20 cellular contexts compared by ENCODE assay signal in genomic region chr15:42820811-42821210, GRCh38.
DNase-seq lines count a peak whose midpoint lies in the region; ATAC-seq and TF ChIP-seq lines count a peak whose summit lies in the region.
"Had no signal": no experiment of that assay in that cellular context is flagged by ENCODE, and none has a peak within 500 bp of the region (broad histone marks: within the 10 kb centered on the region; RNA-seq: fewer than 3 reads in every experiment).

No MANE protein-coding gene starts in this region.

- POLR2A ChIA-PET in HEK293T (lab: Yijun Ruan, JAX), result no interaction called here

- H3K36me3 Mint-ChIP-seq in activated naive CD4-positive, alpha-beta T cell treated with anti-CD3 and anti-CD28 coated beads, Interleukin-2, amount 50 U/mL, for 72 hours, result no peaks in the 10 kb centered on the region
- peaks cover 8% of the 10 kb centered on the region for H3K36me3 Mint-ChIP-seq in T-helper 17 cell (ENCODE audit: low read depth)
- H3K36me3 Mint-ChIP-seq in effector memory CD8-positive, alpha-beta T cell (ENCODE audit: insufficient read depth), result peaks cover 26% of the 10 kb centered on the region

- no peak for DNase-seq in activated naive CD4-positive, alpha-beta T cell treated with anti-CD3 and anti-CD28 coated beads, Interleukin-2, amount 50 U/mL, for 72 hours (ENCODE audit: low spot score in 2 of 2)
- no peak for DNase-seq in activated naive CD4-positive, alpha-beta T cell treated with Interleukin-2 at 50 U/mL for 16 hours
- DNase-seq in T-helper 17 cell, result no peak
- DNase-seq in effector memory CD8-positive, alpha-beta T cell, result no peak
- no peak for DNase-seq in NCI-H2081 treated with DMSO at 0.1 percent for 48 hours (lab: John Stamatoyannopoulos, UW)
- no peak for DNase-seq in HEK293T (ENCODE audit: extremely low spot score)
- DNase-seq: CD4-positive, CD25-positive, alpha-beta regulatory T cell; KG1; MG63; NCI-H1092 treated with DMSO at 0.1 percent for 48 hours; NCI-H1436; NCI-H187 treated with DMSO at 0.1 percent for 48 hours; NCI-H446; NCI-H524 treated with DMSO at 0.1 percent for 48 hours; NCI-H774; Right ventricle myocardium superior; RPMI8226 had no signal

- H3K9me3 ChIP-seq in T-helper 17 cell (ENCODE audit: control insufficient read depth, low read length, poor library complexity, severe bottlenecking), result no peaks in the 10 kb centered on the region
- H3K9me3 ChIP-seq: BLaER1, MG63 had no signal

- CTCF ChIA-PET in HEK293T (lab: Yijun Ruan, JAX), result no interaction called here

- peaks cover 2% of the 10 kb centered on the region for H3K4me1 Mint-ChIP-seq in T-helper 17 cell
- H3K4me1 Mint-ChIP-seq in effector memory CD8-positive, alpha-beta T cell (ENCODE audit: low read depth in 2 of 2), result no peaks in the 10 kb centered on the region
- H3K4me1 Mint-ChIP-seq: CD4-positive, CD25-positive, alpha-beta regulatory T cell had no signal

- H3K4me3 Mint-ChIP-seq in T-helper 17 cell, result no peak overlapping the region
- no peak overlapping the region for H3K4me3 Mint-ChIP-seq in effector memory CD8-positive, alpha-beta T cell
- H3K4me3 Mint-ChIP-seq: CD4-positive, CD25-positive, alpha-beta regulatory T cell had no signal

- no peaks in the 10 kb centered on the region for H3K9me3 Mint-ChIP-seq in activated naive CD4-positive, alpha-beta T cell treated with anti-CD3 and anti-CD28 coated beads, Interleukin-2, amount 50 U/mL, for 72 hours
- no peaks in the 10 kb centered on the region for H3K9me3 Mint-ChIP-seq in effector memory CD8-positive, alpha-beta T cell

- peak overlapping the region; percentile 24 to 25 for H3K27ac Mint-ChIP-seq in activated naive CD4-positive, alpha-beta T cell treated with anti-CD3 and anti-CD28 coated beads, Interleukin-2, amount 50 U/mL, for 72 hours
- peak overlapping the region; percentile 60 for H3K27ac Mint-ChIP-seq in T-helper 17 cell
- peak overlapping the region; percentile 55 to 76 for H3K27ac Mint-ChIP-seq in effector memory CD8-positive, alpha-beta T cell

- no peak for ATAC-seq in activated naive CD4-positive, alpha-beta T cell treated with anti-CD3 and anti-CD28 coated beads, Interleukin-2, amount 50 U/mL, for 72 hours
- ATAC-seq in T-helper 17 cell (no peak), HG03457 (IDR thresholded peaks at IDR 0.05; ENCODE audit: unreplicated experiment) (no peak)
- no peak for ATAC-seq in effector memory CD8-positive, alpha-beta T cell (replicated peaks)
- ATAC-seq: HCT116 had no signal

- H3K27me3 Mint-ChIP-seq in T-helper 17 cell, result no peaks in the 10 kb centered on the region
- no peaks in the 10 kb centered on the region for H3K27me3 Mint-ChIP-seq in effector memory CD8-positive, alpha-beta T cell
- H3K27me3 Mint-ChIP-seq: CD4-positive, CD25-positive, alpha-beta regulatory T cell had no signal

TF ChIP-seq in HEK293T, 16 proteins besides CTCF, POLR2A, EP300 and RAD21:
- TF ChIP-seq ARNT (IDR thresholded peaks at IDR 0.05), result no peak
- no peak for TF ChIP-seq HDGF (IDR thresholded peaks at IDR 0.05; ENCODE audit: borderline replicate concordance)
- no peak for TF ChIP-seq SUZ12 (IDR thresholded peaks at IDR 0.05)
- TF ChIP-seq LEF1 (IDR thresholded peaks at IDR 0.05; ENCODE audit: borderline replicate concordance), result no peak
- no peak for TF ChIP-seq FOXM1 (IDR thresholded peaks at IDR 0.05; ENCODE audit: borderline replicate concordance)
- no peak for TF ChIP-seq PKNOX1 (IDR thresholded peaks at IDR 0.05)
- TF ChIP-seq BHLHE40 (IDR thresholded peaks at IDR 0.05; ENCODE audit: borderline replicate concordance), result no peak
- TF ChIP-seq TARDBP (IDR thresholded peaks at IDR 0.05), result no peak
- TF ChIP-seq SP1 (IDR thresholded peaks at IDR 0.05), result no peak
- no peak for TF ChIP-seq CTBP1 (IDR thresholded peaks at IDR 0.05; ENCODE audit: borderline replicate concordance)
- TF ChIP-seq ELF4 (IDR thresholded peaks at IDR 0.05), result no peak
- no peak for TF ChIP-seq ZNF384 (IDR thresholded peaks at IDR 0.05)
- TF ChIP-seq FOXA1 (IDR thresholded peaks at IDR 0.05), result no peak
